Comparison of ENCODE assay signal across 23 cellular contexts in genomic region chr3:134093906-134094305, GRCh38.
DNase-seq lines count a peak whose midpoint lies in the region; ATAC-seq and TF ChIP-seq lines count a peak whose summit lies in the region.
"Had no signal": no experiment of that assay in that cellular context is flagged by ENCODE, and none has a peak within 500 bp of the region (broad histone marks: within the 10 kb centered on the region; RNA-seq: fewer than 3 reads in every experiment).

No MANE protein-coding gene starts in this region.

- no peaks in the 10 kb centered on the region for H3K27me3 ChIP-seq in trophoblast cell (ENCODE audit: insufficient read depth, low read length)
- H3K27me3 ChIP-seq: BLaER1 treated with 17β-estradiol and CSF1 and Interleukin-3, amounts not matched to agents 10 nM and 100 nM had no signal

- H2BK12ac ChIP-seq in trophoblast cell (ENCODE audit: low read length): peak overlapping the region; percentile 81

- DNase-seq in EH (ENCODE audit: low read depth) (peak; percentile 91), HFFc6 (peak; percentile 73), trophoblast cell (peak in 1 of 2 donors; percentile 77), cerebellum (ENCODE audit: low spot score) (no peak), NCI-H146 (lab: John Stamatoyannopoulos, UW) (no peak)
- DNase-seq: CD8-positive, alpha-beta memory T cell; DND-41; KG1; NCI-H1417 treated with DMSO at 0.1 percent for 48 hours; NCI-H2029; NCI-H2171 treated with DMSO at 0.1 percent for 48 hours; NCI-H446 treated with DMSO at 0.1 percent for 48 hours; NK-92 treated with Interleukin-12 subunit alpha and Interleukin-12 subunit beta, amount 100 ng/mL, for 24 hours; Right ventricle myocardium superior; T-cell had no signal

- H3K14ac ChIP-seq in trophoblast cell (ENCODE audit: low read length): peak overlapping the region; percentile 97

- H2BK120ac ChIP-seq in trophoblast cell (ENCODE audit: insufficient read depth, low read length, poor library complexity): peak overlapping the region; percentile 98

- peaks cover 5% of the 10 kb centered on the region for H3K79me2 ChIP-seq in trophoblast cell (ENCODE audit: control insufficient read depth, insufficient read depth, low read length, poor library complexity)

- H3K4me3 ChIP-seq in trophoblast cell (ENCODE audit: low read depth, low read length): no peak overlapping the region
- H3K4me3 ChIP-seq: A549; BLaER1 treated with 17β-estradiol and CSF1 and Interleukin-3, amounts not matched to agents 10 nM and 100 nM; GM23338; SK-N-MC had no signal

- no peak overlapping the region for H4K12ac ChIP-seq in trophoblast cell (ENCODE audit: low read depth, low read length)

- peaks cover 13% of the 10 kb centered on the region; the same call in 1 of the 2 replicates for H3K9me3 Mint-ChIP-seq in HFFc6

- no peaks in the 10 kb centered on the region for H3K36me3 ChIP-seq in trophoblast cell (ENCODE audit: control insufficient read depth in 1 of 2, insufficient read depth in 2 of 2, low read length in 2 of 2)
- H3K36me3 ChIP-seq: BLaER1 treated with 17β-estradiol and CSF1 and Interleukin-3, amounts not matched to agents 10 nM and 100 nM had no signal

- H2BK5ac ChIP-seq in trophoblast cell (ENCODE audit: low read depth, low read length, poor library complexity): peak overlapping the region; percentile 99

- H3K9me3 ChIP-seq in trophoblast cell (ENCODE audit: insufficient read depth, low read depth, low read length): peaks cover 2% of the 10 kb centered on the region
- H3K9me3 ChIP-seq: A549; BLaER1 treated with 17β-estradiol and CSF1 and Interleukin-3, amounts not matched to agents 10 nM and 100 nM had no signal

- peak overlapping the region; percentile 76 for H3K27ac Mint-ChIP-seq in HFFc6
- H3K27ac Mint-ChIP-seq: CD8-positive, alpha-beta memory T cell; GM23338; T-cell had no signal

- peak; percentile 37; the same call in 1 of the 3 replicates for ATAC-seq in SK-N-SH treated with all-trans-retinoic acid at 6 μM for 48 hours
- no peak for ATAC-seq in HG02884 (IDR thresholded peaks at IDR 0.05; ENCODE audit: unreplicated experiment)
- ATAC-seq: A549, GM23338, HCT116, HepG2, T-cell had no signal

- WGBS in trophoblast cell (ENCODE audit: extremely low coverage, insufficient coverage, insufficient read length): no CpG with 5 or more reads among the region's 2 CpGs

- peaks cover 10% of the 10 kb centered on the region; the same call in 1 of the 2 replicates for H3K36me3 Mint-ChIP-seq in HFFc6 (ENCODE audit: low read depth)
- H3K36me3 Mint-ChIP-seq: T-cell had no signal

- no peak overlapping the region for H3K23ac ChIP-seq in trophoblast cell (ENCODE audit: low read length)

- no peak overlapping the region for H2AFZ ChIP-seq in trophoblast cell (ENCODE audit: insufficient read depth, low read length, poor library complexity)
- H2AFZ ChIP-seq: GM23338 had no signal

- peak overlapping the region; percentile 8; the same call in 1 of the 2 replicates for H3K4me3 Mint-ChIP-seq in HFFc6
- H3K4me3 Mint-ChIP-seq: CD8-positive, alpha-beta memory T cell; GM23338; T-cell had no signal

- peak overlapping the region; percentile 60 for H2AK5ac ChIP-seq in trophoblast cell (ENCODE audit: low read length)

- peaks cover 22% of the 10 kb centered on the region for H3K79me1 ChIP-seq in trophoblast cell (ENCODE audit: low read length)

- peaks cover 42% of the 10 kb centered on the region for H3K4me1 Mint-ChIP-seq in HFFc6 (ENCODE audit: low read depth)
- H3K4me1 Mint-ChIP-seq: CD8-positive, alpha-beta memory T cell; GM23338; T-cell had no signal

- peak overlapping the region; percentile 99 for H4K91ac ChIP-seq in trophoblast cell (ENCODE audit: low read depth, low read length)

- H4K8ac ChIP-seq in trophoblast cell (ENCODE audit: low read depth, low read length): peak overlapping the region; percentile 90

- H3K18ac ChIP-seq in trophoblast cell (ENCODE audit: low read length): peak overlapping the region; percentile 94

- H3K4ac ChIP-seq in trophoblast cell (ENCODE audit: low read depth, low read length): peak overlapping the region; percentile 80

- H3K4me2 ChIP-seq in trophoblast cell (ENCODE audit: low read length): no peak overlapping the region
- H3K4me2 ChIP-seq: A549; BLaER1 treated with 17β-estradiol and CSF1 and Interleukin-3, amounts not matched to agents 10 nM and 100 nM; GM23338 had no signal

- H3K27ac ChIP-seq in trophoblast cell (ENCODE audit: low read depth, low read length): peak overlapping the region; percentile 98
- H3K27ac ChIP-seq: A549; BLaER1 treated with 17β-estradiol and CSF1 and Interleukin-3, amounts not matched to agents 10 nM and 100 nM; SK-N-MC had no signal

- H3K9ac ChIP-seq in trophoblast cell (ENCODE audit: low read length): no peak overlapping the region
- H3K9ac ChIP-seq: BLaER1 treated with 17β-estradiol and CSF1 and Interleukin-3, amounts not matched to agents 10 nM and 100 nM had no signal

- TF ChIP-seq CTCF in HFFc6 (IDR thresholded peaks at IDR 0.05): no peak

- H3K27me3 Mint-ChIP-seq in HFFc6 (ENCODE audit: insufficient read depth): peaks cover 2% of the 10 kb centered on the region; the same call in 1 of the 2 replicates
- H3K27me3 Mint-ChIP-seq: T-cell had no signal

- peaks cover 12 to 14% of the 10 kb centered on the region in 2 experiments for H3K4me1 ChIP-seq in trophoblast cell (ENCODE audit: control insufficient read depth in 1 of 2, insufficient read depth in 2 of 2, low read length in 2 of 2)
- H3K4me1 ChIP-seq: A549; BLaER1 treated with 17β-estradiol and CSF1 and Interleukin-3, amounts not matched to agents 10 nM and 100 nM had no signal

TF ChIP-seq in SK-N-SH treated with all-trans-retinoic acid at 6 μM for 48 hours, 23 proteins besides CTCF, POLR2A, EP300 and RAD21:
- TF ChIP-seq RARB (CRISPR knock-in tag; IDR thresholded peaks at IDR 0.05) (no peak), CSDC2 (CRISPR knock-in tag; IDR thresholded peaks at IDR 0.05) (no peak), BACH2 (CRISPR knock-in tag; IDR thresholded peaks at IDR 0.05; ENCODE audit: borderline replicate concordance) (no peak), ZC3H10 (CRISPR knock-in tag; IDR thresholded peaks at IDR 0.05) (no peak), OSR1 (CRISPR knock-in tag; IDR thresholded peaks at IDR 0.05) (no peak), TOX (CRISPR knock-in tag; IDR thresholded peaks at IDR 0.05; ENCODE audit: borderline replicate concordance) (no peak), GLIS3 (CRISPR knock-in tag; IDR thresholded peaks at IDR 0.05) (no peak), POU6F1 (CRISPR knock-in tag; IDR thresholded peaks at IDR 0.05; ENCODE audit: borderline replicate concordance, low read depth) (no peak), ZFP3 (CRISPR knock-in tag; IDR thresholded peaks at IDR 0.05) (no peak), PPARA (CRISPR knock-in tag; IDR thresholded peaks at IDR 0.05; ENCODE audit: borderline replicate concordance) (no peak)
- TF ChIP-seq, protein P1, sequence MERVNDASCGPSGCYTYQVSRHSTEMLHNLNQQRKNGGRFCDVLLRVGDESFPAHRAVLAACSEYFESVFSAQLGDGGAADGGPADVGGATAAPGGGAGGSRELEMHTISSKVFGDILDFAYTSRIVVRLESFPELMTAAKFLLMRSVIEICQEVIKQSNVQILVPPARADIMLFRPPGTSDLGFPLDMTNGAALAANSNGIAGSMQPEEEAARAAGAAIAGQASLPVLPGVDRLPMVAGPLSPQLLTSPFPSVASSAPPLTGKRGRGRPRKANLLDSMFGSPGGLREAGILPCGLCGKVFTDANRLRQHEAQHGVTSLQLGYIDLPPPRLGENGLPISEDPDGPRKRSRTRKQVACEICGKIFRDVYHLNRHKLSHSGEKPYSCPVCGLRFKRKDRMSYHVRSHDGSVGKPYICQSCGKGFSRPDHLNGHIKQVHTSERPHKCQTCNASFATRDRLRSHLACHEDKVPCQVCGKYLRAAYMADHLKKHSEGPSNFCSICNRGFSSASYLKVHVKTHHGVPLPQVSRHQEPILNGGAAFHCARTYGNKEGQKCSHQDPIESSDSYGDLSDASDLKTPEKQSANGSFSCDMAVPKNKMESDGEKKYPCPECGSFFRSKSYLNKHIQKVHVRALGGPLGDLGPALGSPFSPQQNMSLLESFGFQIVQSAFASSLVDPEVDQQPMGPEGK (CRISPR knock-in tag; IDR thresholded peaks at IDR 0.05; ENCODE audit: borderline replicate concordance): no peak

Comparison
In these comparisons a context has a peak if more than half of its experiments do, and no peak if none do; other contexts are left out.
1. DNase-seq: peak in EH (single experiment) and HFFc6 (single experiment); none in cerebellum (single experiment) and NCI-H146 (single experiment).